In genomic region chr18:57281519-57281918, GRCh38 we compare ENCODE assay signal across 20 cellular contexts.
DNase-seq lines count a peak whose midpoint lies in the region; FAIRE-seq and TF ChIP-seq lines count a peak whose summit lies in the region.
"Had no signal": no experiment of that assay in that cellular context is flagged by ENCODE, and none has a peak within 500 bp of the region (broad histone marks: within the 10 kb centered on the region; RNA-seq: fewer than 3 reads in every experiment).

No MANE protein-coding gene starts in this region.

- DNase-seq in D721Med (ENCODE audit: insufficient read length, low spot score) (no peak), DMS53 treated with DMSO at 0.1 percent for 48 hours (lab: John Stamatoyannopoulos, UW; ENCODE audit: unreplicated experiment) (peak; percentile 12), NCI-H146 treated with DMSO at 0.1 percent for 48 hours (lab: John Stamatoyannopoulos, UW; ENCODE audit: unreplicated experiment) (peak; percentile 40), urothelium cell line (ENCODE audit: low spot score) (no peak), G401 (ENCODE audit: low spot score) (no peak), GM13976 (ENCODE audit: low spot score) (no peak)
- DNase-seq: 8988T; ACHN; AML-193; BE2C; CD4-positive, alpha-beta T cell; CD8-positive, alpha-beta memory T cell; DMS79; EL; GF-D8; GOT3; HFFc6 had no signal

- in situ Hi-C loops in G401 (cut with HindIII; ENCODE audit: low sequenced_read_pairs) = no loop called here
- in situ Hi-C loops in GM13976 (cut with MboI; ENCODE audit: low sequenced_read_pairs, unreplicated experiment) = no loop called here

- FAIRE-seq in D721Med (lab: Jason Lieb, UNC) = peak; percentile 80
- no peak for FAIRE-seq in urothelium cell line (lab: Jason Lieb, UNC)
- FAIRE-seq: A549, GM12891, H54 had no signal

- TF ChIP-seq CTCF in D721Med (IDR thresholded peaks at IDR 0.05; ENCODE audit: insufficient read depth, missing control alignments) (no peak), GM13976 (IDR thresholded peaks at IDR 0.05; ENCODE audit: borderline replicate concordance, control extremely low read depth, extremely low read depth, insufficient read depth, missing control alignments) (no peak)

Comparison
In these comparisons a context has a peak if more than half of its experiments do, and no peak if none do; other contexts are left out.
1. DNase-seq: peak in DMS53 treated with DMSO at 0.1 percent for 48 hours (single experiment) and NCI-H146 treated with DMSO at 0.1 percent for 48 hours (single experiment); none in D721Med (single experiment), urothelium cell line (single experiment), G401 (single experiment) and GM13976 (single experiment).